Comparison of ENCODE assay signal across 12 cellular contexts in genomic region chr20:3732327-3733118, GRCh38. TPM values are rescaled to one million over a fixed set of nuclear protein-coding genes. Genes with fewer than 3 reads are reported as not detected.
DNase-seq lines count a peak whose midpoint lies in the region; ATAC-seq and TF ChIP-seq lines count a peak whose summit lies in the region.
"Had no signal": no experiment of that assay in that cellular context is flagged by ENCODE, and none has a peak within 500 bp of the region (broad histone marks: within the 10 kb centered on the region; RNA-seq: fewer than 3 reads in every experiment).

TSS of gene HSPA12B (plus strand) at chr20:3732685. CDS start at chr20:3738675, 5,990 bp downstream.

- H3K4me1 Mint-ChIP-seq in nephron = peaks cover 40% of the 10 kb centered on the region

- H3K4me3 Mint-ChIP-seq in nephron = peak within 1 kb of the TSS; percentile 77 to 81 (median 79)

- no peak for TF ChIP-seq POLR2A in breast epithelium (IDR thresholded peaks at IDR 0.05)

- no peak within 1 kb of the TSS for H2AFZ ChIP-seq in mammary epithelial cell (ENCODE audit: low read depth, low read length)

- WGBS in mammary epithelial cell (ENCODE audit: low coverage, missing lambda C conversion rate) = 57% methylated on average over 2 of the region's 67 CpGs
- 9% methylated on average over 67 of the region's 67 CpGs for WGBS in urinary bladder

- no TSS peak for BruUV-seq in mammary epithelial cell (replicated peaks; lab: Mats Ljungman, UMichigan)

- H3K4me3 ChIP-seq in breast epithelium (peak within 1 kb of the TSS; percentile 47 to 72 (median 51)), mammary epithelial cell (replicated peaks in 1 of 3; ENCODE audit: insufficient read depth in 1 of 3, low read depth in 2 of 3, low read length in 3 of 3) (no peak within 1 kb of the TSS), urinary bladder (ENCODE audit: low read depth, low read length) (peak within 1 kb of the TSS; percentile 27)

- H3K36me3 Mint-ChIP-seq in nephron (ENCODE audit: low read depth) = peaks cover 3% of the 10 kb centered on the region
- H3K36me3 Mint-ChIP-seq: naive thymus-derived CD8-positive, alpha-beta T cell had no signal

- no peaks in the 10 kb centered on the region for H3K9me3 Mint-ChIP-seq in nephron
- H3K9me3 Mint-ChIP-seq: naive thymus-derived CD8-positive, alpha-beta T cell had no signal

- H3K27me3 ChIP-seq in breast epithelium (peaks cover 0 to 9% of the 10 kb centered on the region in 2 donors), mammary epithelial cell (ENCODE audit: insufficient read depth, low read length) (no peaks in the 10 kb centered on the region)

- dilution Hi-C loops in mammary epithelial cell (cut with HindIII; ENCODE audit: low sequenced_read_pairs) = no loop called here

- H3K36me3 ChIP-seq in breast epithelium (no peaks in the 10 kb centered on the region), mammary epithelial cell (ENCODE audit: insufficient read depth, low read length) (no peaks in the 10 kb centered on the region), urinary bladder (ENCODE audit: insufficient read depth) (no peaks in the 10 kb centered on the region)

- TF ChIP-seq CTCF in breast epithelium (IDR thresholded peaks at IDR 0.05) (no peak), mammary epithelial cell (conservative IDR thresholded peaks at IDR 0.05 in 1 of 2, IDR thresholded peaks at IDR 0.05 in 1 of 2; ENCODE audit: extremely low read depth in 1 of 2, insufficient read depth in 1 of 2, low read depth in 1 of 2, low read length in 2 of 2) (no peak), nephron (IDR thresholded peaks at IDR 0.05; ENCODE audit: unreplicated experiment in 3 of 3) (no peak)

- H4K20me1 ChIP-seq in mammary epithelial cell (ENCODE audit: insufficient read depth, low read length) = no peaks in the 10 kb centered on the region

- H3K9me3 ChIP-seq in breast epithelium (no peaks in the 10 kb centered on the region), mammary epithelial cell (replicated peaks; ENCODE audit: insufficient read depth, low read length) (no peaks in the 10 kb centered on the region)

- peak within 1 kb of the TSS; percentile 43 to 79 (median 62) for H3K27ac Mint-ChIP-seq in nephron

- H3K27ac ChIP-seq in breast epithelium = peak within 1 kb of the TSS; percentile 81 to 94
- H3K27ac ChIP-seq in mammary epithelial cell (ENCODE audit: insufficient read depth, low read depth, low read length) = no peak within 1 kb of the TSS
- H3K27ac ChIP-seq in urinary bladder (ENCODE audit: low read depth) = no peak within 1 kb of the TSS

- CTCF ChIA-PET in mammary epithelial cell (lab: Charles Lee; ENCODE audit: low non-redundant PET) = no interaction called here

- H3K4me1 ChIP-seq in breast epithelium = no peaks in the 10 kb centered on the region
- H3K4me1 ChIP-seq in mammary epithelial cell (ENCODE audit: insufficient read depth, low read length) = peaks cover 16% of the 10 kb centered on the region
- H3K4me1 ChIP-seq in urinary bladder (ENCODE audit: insufficient read depth) = no peaks in the 10 kb centered on the region

- no peak for DNase-seq in breast epithelium (ENCODE audit: low spot score in 2 of 2)
- DNase-seq in mammary epithelial cell = no peak
- peak; percentile 50 for DNase-seq in cardiac septum (ENCODE audit: low spot score)
- DNase-seq in activated CD4-positive, alpha-beta T cell treated with anti-CD3 and anti-CD28 coated beads, Interleukin-2, amount 50 U/mL, for 1 hour = no peak
- DNase-seq: activated CD4-positive, alpha-beta T cell treated with anti-CD3 and anti-CD28 coated beads, Interleukin-2, amount 50 U/mL, for 4 hours; KG1; naive thymus-derived CD8-positive, alpha-beta T cell; stimulated activated CD4-positive, alpha-beta T cell treated with anti-CD3 and anti-CD28 coated beads, Interleukin-4, amount 100 ng/mL, for 24 hours had no signal

- no peaks in the 10 kb centered on the region for H3K79me2 ChIP-seq in mammary epithelial cell (ENCODE audit: insufficient read depth, low read length)

- no peak within 1 kb of the TSS for H3K4me2 ChIP-seq in mammary epithelial cell (ENCODE audit: insufficient read depth, low read depth, low read length)

- intact Hi-C loops in breast epithelium (cut with DNase I; ENCODE audit: low total_unique reads) (no loop called here), mammary epithelial cell (cut with micrococcal nuclease) (no loop called here), cardiac septum (cut with DNase I) (no loop called here)

- in situ Hi-C loops in mammary epithelial cell (cut with MboI; ENCODE audit: low sequenced_read_pairs in 2 of 2) = no loop called here

- peaks cover 14% of the 10 kb centered on the region for H3K27me3 Mint-ChIP-seq in nephron (ENCODE audit: low read depth)

- no peak within 1 kb of the TSS for H3K9ac ChIP-seq in mammary epithelial cell (ENCODE audit: insufficient read depth, low read length)

- ATAC-seq in HG03378 (IDR thresholded peaks at IDR 0.05; ENCODE audit: unreplicated experiment) = no peak
- ATAC-seq in GM19452 (IDR thresholded peaks at IDR 0.05; ENCODE audit: unreplicated experiment) = no peak
- ATAC-seq: naive thymus-derived CD8-positive, alpha-beta T cell had no signal

RNA-seq across cellular contexts. Expression of gene HSPA12B, which starts in this region (rescaled TPM):
- total RNA-seq in breast epithelium (10 to 100 TPM in 1 of 3 donors, 1 to 10 TPM in 2; 7.0 to 25.2 (median 9.3) TPM), mammary epithelial cell (not detected), cardiac septum (9.2 TPM), urinary bladder (10.7 TPM)
- polyA plus RNA-seq in mammary epithelial cell (not detected), urinary bladder (11.8 TPM)
- not detected for polyA minus RNA-seq in mammary epithelial cell
- total RNA-seq: naive thymus-derived CD8-positive, alpha-beta T cell had no signal

Comparison
In these comparisons a context has a peak if more than half of its experiments do, and no peak if none do; other contexts are left out.
1. RNA of gene HSPA12B (total RNA-seq): 10.7 TPM in urinary bladder (single experiment), 7.0 to 25.2 TPM in breast epithelium and 9.2 TPM in cardiac septum (single experiment); not detected in mammary epithelial cell; every median in the first group is over 4 times any median in the second.
2. RNA of gene HSPA12B (polyA plus RNA-seq): 11.8 TPM in urinary bladder (single experiment); not detected in mammary epithelial cell (single experiment); every median in the first group is over 10 times any median in the second.
3. H3K27ac ChIP-seq: peak in breast epithelium (2 of 2); none in mammary epithelial cell (single experiment) and urinary bladder (single experiment).
4. H3K4me3 ChIP-seq: peak in breast epithelium (3 of 3) and urinary bladder (single experiment); none in mammary epithelial cell (0 of 3).